Comparison of ENCODE assay signal across 23 cellular contexts in the genomic region with DNA sequence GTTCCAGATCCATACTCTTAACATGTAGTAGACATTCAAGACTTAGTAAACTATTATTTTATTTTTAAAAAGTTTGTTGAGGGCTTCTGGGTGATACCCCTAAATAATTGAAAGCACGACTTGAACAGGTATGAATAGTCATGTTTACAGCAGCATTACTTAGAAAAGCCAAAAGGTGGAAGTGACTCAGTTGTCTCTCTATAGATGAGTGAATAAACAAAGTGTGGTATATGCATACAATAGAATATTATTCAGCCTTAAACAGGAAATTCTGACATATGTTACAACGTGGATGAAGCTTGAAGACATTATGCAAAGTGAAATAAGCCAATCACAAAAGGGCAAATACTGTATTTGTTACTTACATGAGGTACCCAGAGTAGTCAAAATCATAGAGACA.
"Had no signal": no experiment of that assay in that cellular context is flagged by ENCODE, and none has a peak within 500 bp of the region (broad histone marks: within the 10 kb centered on the region; RNA-seq: fewer than 3 reads in every experiment).

No MANE protein-coding gene starts in this region.

- H3K4me2 ChIP-seq: hepatocyte had no signal

- H2AFZ ChIP-seq: hepatocyte had no signal

- H3K9me3 Mint-ChIP-seq: activated naive CD8-positive, alpha-beta T cell treated with anti-CD3 and anti-CD28 coated beads, Interleukin-2, amount 10 ng/mL, durations not matched to agents 7 days and 5 days; natural killer cell treated with Interleukin-12 subunit alpha and Interleukin-12 subunit beta and Interleukin-15 and Interleukin-18, amount 100 ng/mL, for 72 hours had no signal

- H3K4me1 ChIP-seq: testis had no signal

- H3K4me3 ChIP-seq: gastroesophageal sphincter, hepatocyte, left ventricle myocardium inferior, lung, mucosa of descending colon, right atrium auricular region, testis had no signal

- ATAC-seq: gastroesophageal sphincter, mucosa of descending colon had no signal

- H3K27me3 Mint-ChIP-seq: activated naive CD8-positive, alpha-beta T cell treated with anti-CD3 and anti-CD28 coated beads, Interleukin-2, amount 10 ng/mL, durations not matched to agents 7 days and 5 days; natural killer cell treated with Interleukin-12 subunit alpha and Interleukin-12 subunit beta and Interleukin-15 and Interleukin-18, amount 100 ng/mL, for 72 hours had no signal

- H3K27me3 ChIP-seq: brain microvascular endothelial cell, gastroesophageal sphincter, hepatocyte, right atrium auricular region, testis had no signal

- H3K4me3 Mint-ChIP-seq: activated naive CD8-positive, alpha-beta T cell treated with anti-CD3 and anti-CD28 coated beads, Interleukin-2, amount 10 ng/mL, durations not matched to agents 7 days and 5 days; natural killer cell treated with Interleukin-12 subunit alpha and Interleukin-12 subunit beta and Interleukin-15 and Interleukin-18, amount 100 ng/mL, for 72 hours had no signal

- DNase-seq: activated CD4-positive, alpha-beta T cell treated with anti-CD3 and anti-CD28 coated beads, Interleukin-2, amount 50 U/mL, for 4 hours; activated naive CD4-positive, alpha-beta T cell; activated naive CD8-positive, alpha-beta T cell treated with anti-CD3 and anti-CD28 coated beads, Interleukin-2, amount 10 ng/mL, durations not matched to agents 7 days and 5 days; amniotic stem cell; brain microvascular endothelial cell; central memory CD4-positive, alpha-beta T cell; islet precursor cell; left ventricle myocardium inferior; mucosa of descending colon; stimulated activated CD4-positive, alpha-beta T cell treated with anti-CD3 and anti-CD28 coated beads, Interleukin-15, amount 100 ng/mL, for 24 hours; stimulated activated CD4-positive, alpha-beta T cell treated with anti-CD3 and anti-CD28 coated beads, Interleukin-2, amount 100 ng/mL, for 24 hours; stimulated activated naive CD4-positive, alpha-beta T cell; T-helper 2 cell; testis; trophoblast cell had no signal

- H3K27ac ChIP-seq: brain microvascular endothelial cell, gastroesophageal sphincter, hepatocyte, left ventricle myocardium inferior, right atrium auricular region, testis had no signal

- H3K9me3 ChIP-seq: gastroesophageal sphincter, left ventricle myocardium inferior, mucosa of descending colon, right atrium auricular region, testis had no signal

- H3K27ac Mint-ChIP-seq: activated naive CD8-positive, alpha-beta T cell treated with anti-CD3 and anti-CD28 coated beads, Interleukin-2, amount 10 ng/mL, durations not matched to agents 7 days and 5 days; natural killer cell treated with Interleukin-12 subunit alpha and Interleukin-12 subunit beta and Interleukin-15 and Interleukin-18, amount 100 ng/mL, for 72 hours had no signal

- H3K36me3 ChIP-seq: brain microvascular endothelial cell, right atrium auricular region had no signal

- H3K36me3 Mint-ChIP-seq: natural killer cell treated with Interleukin-12 subunit alpha and Interleukin-12 subunit beta and Interleukin-15 and Interleukin-18, amount 100 ng/mL, for 72 hours had no signal

- FAIRE-seq: astrocyte, endothelial cell of umbilical vein, urothelium cell line had no signal
